26 cellular contexts compared by ENCODE assay signal in genomic region chr1:180952657-180953013, GRCh38. TPM values are rescaled to one million over a fixed set of nuclear protein-coding genes. Genes with fewer than 3 reads are reported as not detected.
DNase-seq lines count a peak whose midpoint lies in the region; ATAC-seq and TF ChIP-seq lines count a peak whose summit lies in the region.
"Had no signal": no experiment of that assay in that cellular context is flagged by ENCODE, and none has a peak within 500 bp of the region (broad histone marks: within the 10 kb centered on the region; RNA-seq: fewer than 3 reads in every experiment).

No MANE protein-coding gene starts in this region.

- no peaks in the 10 kb centered on the region for H3K27me3 ChIP-seq in NT2/D1 (ENCODE audit: insufficient read depth, insufficient read length)
- no peaks in the 10 kb centered on the region for H3K27me3 ChIP-seq in neuronal stem cell (ENCODE audit: control insufficient read depth in 3 of 3, insufficient read depth in 3 of 3, low read depth in 1 of 3, low read length in 3 of 3)
- H3K27me3 ChIP-seq in thyroid gland, result no peaks in the 10 kb centered on the region
- H3K27me3 ChIP-seq: ascending aorta, esophagus squamous epithelium, heart right ventricle had no signal

- H3K4me3 ChIP-seq in NT2/D1 (ENCODE audit: insufficient read length, low read depth), result no peak overlapping the region
- no peak overlapping the region for H3K4me3 ChIP-seq in neuronal stem cell (ENCODE audit: low read length in 2 of 2)
- H3K4me3 ChIP-seq in thyroid gland (replicated peaks in 1 of 3), result no peak overlapping the region
- H3K4me3 ChIP-seq: SK-N-MC had no signal

- no peak overlapping the region for H2BK12ac ChIP-seq in neuronal stem cell (ENCODE audit: low read length)

- ATAC-seq in naive thymus-derived CD8-positive, alpha-beta T cell, result no peak
- no peak for ATAC-seq in esophagus mucosa
- ATAC-seq: activated CD4-positive, CD25-positive, alpha-beta regulatory T cell treated with anti-CD3 and anti-CD28 coated beads, Interleukin-2, amount 50 U/mL, for 24 hours; T-helper 17 cell had no signal

- H4K91ac ChIP-seq in neuronal stem cell (ENCODE audit: low read depth, low read length, poor library complexity), result no peak overlapping the region

- H2BK5ac ChIP-seq in neuronal stem cell (ENCODE audit: low read length), result no peak overlapping the region

- H3K4ac ChIP-seq in neuronal stem cell (ENCODE audit: low read length), result no peak overlapping the region

- peak overlapping the region; percentile 51 for H3K18ac ChIP-seq in neuronal stem cell (ENCODE audit: low read length)

- H3K14ac ChIP-seq in neuronal stem cell (ENCODE audit: low read length), result no peak overlapping the region

- H3K23ac ChIP-seq in neuronal stem cell (ENCODE audit: low read depth, low read length, poor library complexity), result no peak overlapping the region

- TF ChIP-seq POLR2A in thyroid gland (IDR thresholded peaks at IDR 0.05), result no peak

- H2AFZ ChIP-seq in neuronal stem cell (ENCODE audit: low read length), result no peak overlapping the region

- H3K9me3 ChIP-seq in NT2/D1 (ENCODE audit: insufficient read depth, low read length) (peaks cover 5% of the 10 kb centered on the region; the same call in 1 of the 2 replicates), neuronal stem cell (replicated peaks in 1 of 2; ENCODE audit: control insufficient read depth in 2 of 2, insufficient read depth in 1 of 2, low read depth in 1 of 2, low read length in 2 of 2) (peaks cover 0 to 11% of the 10 kb centered on the region in 2 donors), thyroid gland (no peaks in the 10 kb centered on the region)
- H3K9me3 ChIP-seq: ascending aorta, esophagus squamous epithelium, heart right ventricle, left ventricle myocardium inferior, thoracic aorta had no signal

- no peak overlapping the region for H2AK5ac ChIP-seq in neuronal stem cell (ENCODE audit: low read depth, low read length)

- peaks cover 0 to 5% (median 4%) of the 10 kb centered on the region in 4 donors for H3K4me1 Mint-ChIP-seq in naive thymus-derived CD8-positive, alpha-beta T cell
- H3K4me1 Mint-ChIP-seq: endodermal cell had no signal

- WGBS in neuronal stem cell (ENCODE audit: extremely low coverage in 2 of 2, insufficient read length in 2 of 2, insufficient replicate concordance in 1 of 2), 2 donors, result no CpG with 5 or more reads among the region's 6 CpGs
- 74 to 92% methylated on average over 6 of the region's 6 CpGs for WGBS in thyroid gland, 2 donors

- H3K27ac ChIP-seq in neuronal stem cell (replicated peaks; ENCODE audit: low read length), result no peak overlapping the region
- H3K27ac ChIP-seq in thyroid gland, result peak overlapping the region; percentile 64 to 86 (median 65)
- H3K27ac ChIP-seq: ascending aorta, BLaER1, heart right ventricle, left ventricle myocardium inferior, SK-N-MC, thoracic aorta had no signal

- no peaks in the 10 kb centered on the region for H3K79me1 ChIP-seq in neuronal stem cell (ENCODE audit: low read depth, low read length)

- intact Hi-C loops in thyroid gland (cut with DNase I), result no loop called here

- TF ChIP-seq CTCF in GM10266 (IDR thresholded peaks at IDR 0.05; ENCODE audit: control insufficient read depth, insufficient read depth, low read depth, missing control alignments), result no peak
- no peak for TF ChIP-seq CTCF in thyroid gland (IDR thresholded peaks at IDR 0.05)

- peaks cover 0 to 14% (median under 1%) of the 10 kb centered on the region in 9 donors for H3K9me3 Mint-ChIP-seq in naive thymus-derived CD8-positive, alpha-beta T cell
- H3K9me3 Mint-ChIP-seq: endodermal cell had no signal

- no peak overlapping the region for H2BK15ac ChIP-seq in neuronal stem cell (ENCODE audit: low read length)

- H3K4me1 ChIP-seq in NT2/D1 (ENCODE audit: insufficient read depth, insufficient read length) (peaks cover 23% of the 10 kb centered on the region), neuronal stem cell (ENCODE audit: control insufficient read depth in 2 of 2, insufficient read depth in 1 of 2, low read depth in 1 of 2, low read length in 2 of 2) (peaks cover 0 to 9% of the 10 kb centered on the region in 2 donors), thyroid gland (peaks cover 19 to 26% of the 10 kb centered on the region in 2 donors)

- H3K36me3 ChIP-seq in NT2/D1 (ENCODE audit: insufficient read depth, insufficient read length, low read length), result peaks cover 49% of the 10 kb centered on the region
- H3K36me3 ChIP-seq in neuronal stem cell (replicated peaks in 1 of 2; ENCODE audit: control insufficient read depth in 2 of 2, insufficient read depth in 2 of 2, low read length in 2 of 2), result peaks cover 8 to 36% of the 10 kb centered on the region in 2 donors
- peaks cover 0 to 7% of the 10 kb centered on the region in 2 donors for H3K36me3 ChIP-seq in thyroid gland

- H3K9ac ChIP-seq in NT2/D1 (ENCODE audit: insufficient read length, low read depth) (peak overlapping the region; percentile 7), neuronal stem cell (ENCODE audit: low read depth, low read length, poor library complexity) (no peak overlapping the region)

- H2BK120ac ChIP-seq in neuronal stem cell (ENCODE audit: low read depth, low read length), result no peak overlapping the region

- H3K36me3 Mint-ChIP-seq in naive thymus-derived CD8-positive, alpha-beta T cell, result peaks cover 5 to 20% (median 13%) of the 10 kb centered on the region in 3 donors

- DNase-seq in GM10266 (ENCODE audit: extremely low spot score), result peak; percentile 25
- DNase-seq in NT2/D1 (ENCODE audit: low read depth, low spot score), result no peak
- no peak for DNase-seq in neuronal stem cell (ENCODE audit: low spot score)
- peak; percentile 37 to 41 for DNase-seq in thyroid gland
- no peak for DNase-seq in naive thymus-derived CD8-positive, alpha-beta T cell
- DNase-seq in RPMI8226, result no peak
- DNase-seq: activated gamma-delta T cell treated with Interleukin-2 at 50 U/mL for 16 hours; activated naive CD8-positive, alpha-beta T cell treated with anti-CD3 and anti-CD28 coated beads, Interleukin-2, amount 10 ng/mL, durations not matched to agents 7 days and 5 days; endodermal cell; esophagus squamous epithelium; foreskin melanocyte; GDM1; heart right ventricle; KBM-7; left ventricle myocardium inferior; MM.1S; NCI-H524; stimulated activated naive CD4-positive, alpha-beta T cell treated with Interleukin-2 at 50 U/mL for 16 hours; T-helper 17 cell had no signal

- H3K27ac Mint-ChIP-seq in naive thymus-derived CD8-positive, alpha-beta T cell, result peak overlapping the region in 1 of 10 donors; percentile 7
- H3K27ac Mint-ChIP-seq: T-helper 17 cell had no signal

- H4K8ac ChIP-seq in neuronal stem cell (ENCODE audit: low read depth, low read length), result no peak overlapping the region

- H3K4me3 Mint-ChIP-seq in naive thymus-derived CD8-positive, alpha-beta T cell, result no peak overlapping the region
- H3K4me3 Mint-ChIP-seq: endodermal cell had no signal

- POLR2A ChIA-PET in naive thymus-derived CD8-positive, alpha-beta T cell (lab: Charles Lee), result interaction anchor here (0.6 kb wide), 1 partner anchor 31 kb away, joined by 5 read pairs; no protein-coding TSS in a partner anchor

- no peaks in the 10 kb centered on the region for H3K27me3 Mint-ChIP-seq in naive thymus-derived CD8-positive, alpha-beta T cell
- H3K27me3 Mint-ChIP-seq: activated naive CD8-positive, alpha-beta T cell treated with anti-CD3 and anti-CD28 coated beads, Interleukin-2, amount 10 ng/mL, durations not matched to agents 7 days and 5 days; T-helper 17 cell had no signal

- H3K4me2 ChIP-seq in neuronal stem cell (ENCODE audit: insufficient read depth, low read length, poor library complexity, severe bottlenecking), result no peak overlapping the region

RNA-seq across cellular contexts. Expression of gene KIAA1614, which starts 39.9 kb away (rescaled TPM):
- 3.4 TPM for polyA plus RNA-seq in neuronal stem cell (2013, experiment 1 of 2)
- 3.7 TPM for polyA plus RNA-seq in neuronal stem cell (2013, experiment 2 of 2)
- total RNA-seq in thyroid gland, result 10 to 100 TPM in 2 of 4 donors, 1 to 10 TPM in 2; 8.7 to 16.7 (median 12.5) TPM
- total RNA-seq in naive thymus-derived CD8-positive, alpha-beta T cell, result under 1 TPM; 0.18 to 0.33 TPM
- under 1 TPM in 2 of 3 donors, not detected in 1; 0.04 to 0.05 TPM for polyA plus RNA-seq in naive thymus-derived CD8-positive, alpha-beta T cell
- total RNA-seq in esophagus mucosa, result 0.36 TPM
- total RNA-seq: H4 had no signal

Comparison
In these comparisons a context has a peak if more than half of its experiments do, and no peak if none do; other contexts are left out.
1. DNase-seq: peak in GM10266 (single experiment) and thyroid gland (2 of 2); none in NT2/D1 (single experiment), neuronal stem cell (single experiment), naive thymus-derived CD8-positive, alpha-beta T cell (0 of 10) and RPMI8226 (single experiment).